ENCODE assay signal across 1 cellular context in genomic region chr9:135030711-135031245, GRCh38.
TF ChIP-seq lines count a peak whose summit lies in the region.

No MANE protein-coding gene starts in this region.

TF ChIP-seq in H1, 55 proteins besides CTCF, POLR2A, EP300 and RAD21 (continued from another document):
- no peak for TF ChIP-seq YY1 (IDR thresholded peaks at IDR 0.05; ENCODE audit: low read depth, low read length)
- TF ChIP-seq, protein P1, sequence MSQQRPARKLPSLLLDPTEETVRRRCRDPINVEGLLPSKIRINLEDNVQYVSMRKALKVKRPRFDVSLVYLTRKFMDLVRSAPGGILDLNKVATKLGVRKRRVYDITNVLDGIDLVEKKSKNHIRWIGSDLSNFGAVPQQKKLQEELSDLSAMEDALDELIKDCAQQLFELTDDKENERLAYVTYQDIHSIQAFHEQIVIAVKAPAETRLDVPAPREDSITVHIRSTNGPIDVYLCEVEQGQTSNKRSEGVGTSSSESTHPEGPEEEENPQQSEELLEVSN (IDR thresholded peaks at IDR 0.05), result no peak
